Comparison of ENCODE assay signal across 1 cellular context in the genomic region with DNA sequence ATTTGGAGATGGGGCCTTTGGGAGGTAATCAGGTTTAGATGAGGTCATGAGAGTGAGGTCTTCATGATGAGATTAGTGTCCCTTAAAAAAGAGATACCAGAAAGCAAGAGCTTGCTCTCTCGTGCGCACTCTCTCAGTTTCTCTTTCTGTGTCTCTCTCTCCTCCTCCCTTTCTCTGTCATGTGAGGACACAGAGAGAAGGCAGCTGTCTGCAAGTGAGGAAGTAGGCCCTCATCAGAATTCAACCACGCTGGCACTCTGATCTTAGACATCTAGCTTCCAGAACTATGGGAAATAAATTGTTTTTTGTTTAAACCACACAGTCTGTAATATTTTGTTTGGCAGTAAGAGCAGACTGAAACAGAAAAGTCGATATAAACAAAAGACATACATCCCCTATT.
TF ChIP-seq lines count a peak whose summit lies in the region.

No MANE protein-coding gene starts in this region.

TF ChIP-seq in endothelial cell of umbilical vein, 7 proteins besides CTCF, POLR2A, EP300 and RAD21 (continued from another document):
- no peak for TF ChIP-seq GATA2 (IDR thresholded peaks at IDR 0.05; ENCODE audit: insufficient read depth, insufficient read length, low read depth, low read length)
- TF ChIP-seq EZH2 (IDR thresholded peaks at IDR 0.05; ENCODE audit: borderline replicate concordance, low read depth, low read length, severe bottlenecking) = no peak
